30 cellular contexts compared by ENCODE assay signal in the genomic region with DNA sequence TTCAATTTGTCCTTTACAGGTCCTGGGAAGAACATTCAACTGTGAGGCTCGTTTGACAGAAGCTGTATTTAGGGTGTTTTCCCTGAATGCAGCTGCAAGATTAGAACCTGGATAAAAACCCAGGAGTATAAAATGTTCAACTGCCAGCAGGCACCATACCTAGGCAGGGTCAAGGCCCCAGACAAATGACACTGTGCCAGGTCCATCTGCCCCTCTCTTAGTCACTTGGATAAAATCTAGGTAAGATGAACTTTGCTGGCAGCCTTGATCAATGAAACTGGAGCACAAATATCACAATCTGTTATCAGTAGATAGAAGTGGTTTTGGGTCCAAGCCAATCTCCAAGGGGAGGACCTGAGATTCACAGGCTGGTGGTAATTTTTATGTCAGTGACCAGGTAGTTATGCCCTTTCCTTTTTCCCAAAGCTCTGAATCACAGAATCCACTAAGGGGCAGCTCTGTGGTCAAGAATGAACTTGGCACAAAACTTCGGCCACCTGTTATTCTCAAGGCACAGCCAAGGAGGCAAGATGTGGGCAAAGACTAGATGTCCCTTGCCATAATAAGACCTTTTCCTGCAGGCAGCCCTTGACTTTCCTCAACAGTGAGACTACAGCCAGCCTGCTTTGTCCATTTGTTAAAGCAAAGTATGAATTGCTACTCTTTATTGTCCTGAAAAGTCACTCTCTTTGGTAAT.
"Had no signal": no experiment of that assay in that cellular context is flagged by ENCODE, and none has a peak within 500 bp of the region (broad histone marks: within the 10 kb centered on the region; RNA-seq: fewer than 3 reads in every experiment).

No MANE protein-coding gene starts in this region.

- H3K27ac ChIP-seq: ascending aorta, cardiac muscle cell, Peyer's patch, SJSA1 had no signal

- H3K36me3 ChIP-seq: ascending aorta, cardiac muscle cell, MG63, Peyer's patch, SJSA1 had no signal

- ATAC-seq: activated CD8-positive, alpha-beta T cell treated with anti-CD3 and anti-CD28 coated beads, Interleukin-2, amount 10 ng/mL, durations not matched to agents 7 days and 5 days; PC-3 had no signal

- H3K4me1 ChIP-seq: ascending aorta, Peyer's patch, SJSA1 had no signal

- H3K27me3 ChIP-seq: ascending aorta, cardiac muscle cell, MG63, Peyer's patch, SJSA1 had no signal

- DNase-seq: activated CD4-positive, alpha-beta T cell treated with anti-CD3 and anti-CD28 coated beads, Interleukin-2, amount 10 ng/mL, durations not matched to agents 7 days and 5 days; activated CD4-positive, alpha-beta T cell treated with anti-CD3 and anti-CD28 coated beads, Interleukin-2, amount 50 U/mL, for 48 hours; activated CD8-positive, alpha-beta T cell treated with anti-CD3 and anti-CD28 coated beads, Interleukin-2, amount 10 ng/mL, durations not matched to agents 7 days and 5 days; activated gamma-delta T cell; activated naive CD4-positive, alpha-beta T cell treated with Interleukin-2 at 50 U/mL for 16 hours; activated naive CD8-positive, alpha-beta T cell treated with anti-CD3 and anti-CD28 coated beads, Interleukin-2, amount 10 ng/mL, durations not matched to agents 7 days and 5 days; activated T-cell treated with anti-CD3 and anti-CD28 coated beads, Interleukin-2, amount 50 U/mL, for 24 hours; amygdala; Karpas-422; KBM-7; MG63; NCI-H1048; NCI-H1105 treated with DMSO at 0.1 percent for 48 hours; NCI-H1436; NCI-H1694; NCI-H1930; NCI-H226; NCI-H446 treated with DMSO at 0.1 percent for 48 hours; NCI-H524; NCI-H69; NCI-H82; NK-92 treated with Interleukin-12 subunit alpha and Interleukin-12 subunit beta, amount 100 ng/mL, for 24 hours; PC-3; Peyer's patch; RPMI8226; SHP77 treated with DMSO at 0.1 percent for 48 hours; SK-N-SH had no signal

- H3K4me3 ChIP-seq: ascending aorta, cardiac muscle cell, MG63, Peyer's patch, SJSA1 had no signal

- H3K9me3 ChIP-seq: Peyer's patch, SJSA1 had no signal
